ENCODE assay signal across 12 cellular contexts in genomic region chr3:14457999-14458398, GRCh38. TPM values are rescaled to one million over a fixed set of nuclear protein-coding genes. Genes with fewer than 3 reads are reported as not detected.
DNase-seq lines count a peak whose midpoint lies in the region; FAIRE-seq and TF ChIP-seq lines count a peak whose summit lies in the region.
"Had no signal": no experiment of that assay in that cellular context is flagged by ENCODE, and none has a peak within 500 bp of the region (broad histone marks: within the 10 kb centered on the region; RNA-seq: fewer than 3 reads in every experiment).

No MANE protein-coding gene starts in this region.

- H4K8ac ChIP-seq in H9 (replicated peaks; ENCODE audit: insufficient read length, low read depth, low read length) = no peak overlapping the region

- DNase-seq in H9 (peak; percentile 78), RCC 7860 (ENCODE audit: low spot score) (peak; percentile 41), progenitor cell of endocrine pancreas (ENCODE audit: low spot score, unreplicated experiment) (no peak), NCI-H128 (lab: John Stamatoyannopoulos, UW; ENCODE audit: unreplicated experiment) (no peak), DMS79 treated with DMSO at 0.1 percent for 48 hours (lab: John Stamatoyannopoulos, UW) (no peak)
- no peak for DNase-seq in stimulated activated CD4-positive, alpha-beta T cell treated with anti-CD3 and anti-CD28 coated beads, Interleukin-4, amount 100 ng/mL, for 4 hours
- DNase-seq: activated CD4-positive, CD25-positive, alpha-beta regulatory T cell treated with anti-CD3 and anti-CD28 coated beads, Interleukin-2, amount 50 U/mL, for 72 hours; CD8-positive, alpha-beta memory T cell; MM.1S had no signal

- no peak overlapping the region for H2BK5ac ChIP-seq in H9 (ENCODE audit: insufficient read length, low read length)

- H3K36me3 Mint-ChIP-seq in H9 (ENCODE audit: insufficient read depth in 1 of 3, low read depth in 3 of 3) = peaks cover 33 to 68% (median 42%) of the 10 kb centered on the region in 3 experiments; a peak in 6 of 7 replicates
- peaks cover 9% of the 10 kb centered on the region for H3K36me3 Mint-ChIP-seq in progenitor cell of endocrine pancreas (ENCODE audit: insufficient read depth)

- H3K4me2 ChIP-seq in H9 (ENCODE audit: insufficient read depth, insufficient read length, low read length) = no peak overlapping the region

- no peak overlapping the region for H2BK120ac ChIP-seq in H9 (ENCODE audit: low read depth, low read length, poor library complexity, severe bottlenecking)

- no peaks in the 10 kb centered on the region for H3K27me3 ChIP-seq in H9 (ENCODE audit: insufficient read depth, low read length)
- H3K27me3 ChIP-seq in iPS-15b (ENCODE audit: control insufficient read depth, insufficient read depth, low read length) = no peaks in the 10 kb centered on the region

- H3K56ac ChIP-seq in H9 (ENCODE audit: insufficient read length, low read depth, low read length) = no peak overlapping the region

- WGBS in H9 (ENCODE audit: extremely low coverage, insufficient read length, low lambda C conversion rate) = no CpG with 5 or more reads among the region's 9 CpGs

- H3K9me3 Mint-ChIP-seq in H9 (no peaks in the 10 kb centered on the region), progenitor cell of endocrine pancreas (ENCODE audit: low read depth) (no peaks in the 10 kb centered on the region)
- H3K9me3 Mint-ChIP-seq: CD8-positive, alpha-beta memory T cell had no signal

- peaks cover 20% of the 10 kb centered on the region for H3K36me3 ChIP-seq in iPS-15b (ENCODE audit: control insufficient read depth, insufficient read depth, low read length)

- no peak overlapping the region for H2BK20ac ChIP-seq in H9 (ENCODE audit: low read depth, low read length, poor library complexity, severe bottlenecking)

- no peaks in the 10 kb centered on the region for H3K79me1 ChIP-seq in H9 (ENCODE audit: insufficient read depth, low read depth, low read length, poor library complexity, severe bottlenecking)

- H2AFZ ChIP-seq in H9 (ENCODE audit: low read length) = no peak overlapping the region

- no peak overlapping the region for H4K5ac ChIP-seq in H9 (ENCODE audit: insufficient read length, low read depth, low read length)

- H3K27ac ChIP-seq in H9 (ENCODE audit: insufficient read length, low read depth, low read length) = no peak overlapping the region

- H2BK12ac ChIP-seq in H9 (ENCODE audit: insufficient read length, low read depth, low read length) = no peak overlapping the region

- no peaks in the 10 kb centered on the region for H3K79me2 ChIP-seq in H9 (ENCODE audit: insufficient read depth, low read length)

- H3K4ac ChIP-seq in H9 (ENCODE audit: low read depth, low read length) = no peak overlapping the region

- peaks cover 27 to 28% of the 10 kb centered on the region in 2 experiments for H3K4me1 Mint-ChIP-seq in H9
- peaks cover 4% of the 10 kb centered on the region for H3K4me1 Mint-ChIP-seq in progenitor cell of endocrine pancreas (ENCODE audit: low read depth)

- H3K9me3 ChIP-seq in H9 (ENCODE audit: control insufficient read depth, low read depth, low read length) = no peaks in the 10 kb centered on the region
- H3K9me3 ChIP-seq in iPS-15b (ENCODE audit: control insufficient read depth, insufficient read depth, low read length) = no peaks in the 10 kb centered on the region
- H3K9me3 ChIP-seq: HAP-1 had no signal

- peak overlapping the region; percentile 53 to 87 (median 77); a peak in 5 of 7 replicates for H3K27ac Mint-ChIP-seq in H9
- peak overlapping the region; percentile 17 for H3K27ac Mint-ChIP-seq in progenitor cell of endocrine pancreas

- no peak overlapping the region for H2BK15ac ChIP-seq in H9 (ENCODE audit: low read depth, low read length)

- H3K23ac ChIP-seq in H9 (ENCODE audit: insufficient read length, low read depth, low read length) = no peak overlapping the region

- H3K14ac ChIP-seq in H9 (ENCODE audit: insufficient read depth, low read length) = no peak overlapping the region

- H3K9ac ChIP-seq in H9 (ENCODE audit: extremely low read depth, insufficient read length, low read length) = no peak overlapping the region
- peak overlapping the region; percentile 47 for H3K9ac ChIP-seq in iPS-15b (ENCODE audit: low read depth, low read length)

- no peaks in the 10 kb centered on the region for H3K27me3 Mint-ChIP-seq in H9 (ENCODE audit: low read depth)
- no peaks in the 10 kb centered on the region for H3K27me3 Mint-ChIP-seq in progenitor cell of endocrine pancreas
- H3K27me3 Mint-ChIP-seq: CD8-positive, alpha-beta memory T cell had no signal

- H4K20me1 ChIP-seq in H9 (ENCODE audit: control insufficient read depth, insufficient read depth, insufficient read length) = no peaks in the 10 kb centered on the region

- no peak overlapping the region for H3K4me3 Mint-ChIP-seq in H9
- H3K4me3 Mint-ChIP-seq in progenitor cell of endocrine pancreas (ENCODE audit: low read depth) = no peak overlapping the region
- H3K4me3 Mint-ChIP-seq: CD8-positive, alpha-beta memory T cell had no signal

- H3K23me2 ChIP-seq in H9 (ENCODE audit: insufficient read length, low read depth, low read length, poor library complexity, severe bottlenecking) = no peaks in the 10 kb centered on the region

- no peak overlapping the region for H3K4me3 ChIP-seq in iPS-15b (ENCODE audit: low read depth, low read length)
- H3K4me3 ChIP-seq: HAP-1 had no signal

- H3K18ac ChIP-seq in H9 (ENCODE audit: insufficient read length, low read depth, low read length) = no peak overlapping the region

- H3T11ph ChIP-seq in H9 (ENCODE audit: low read length) = no peak overlapping the region

- H2AK5ac ChIP-seq in H9 (ENCODE audit: insufficient read length, low read length) = no peak overlapping the region

- peak; percentile 15 for FAIRE-seq in RCC 7860 (lab: Jason Lieb, UNC)
- FAIRE-seq: keratinocyte had no signal

- TF ChIP-seq CTCF in H9 (conservative IDR thresholded peaks at IDR 0.05) (no peak), progenitor cell of endocrine pancreas (IDR thresholded peaks at IDR 0.05; ENCODE audit: unreplicated experiment) (no peak)

- H4K91ac ChIP-seq in H9 (ENCODE audit: insufficient read length, low read depth, low read length) = no peak overlapping the region

- H3K4me1 ChIP-seq in H9 (ENCODE audit: insufficient read depth, low read length) = peaks cover 3% of the 10 kb centered on the region; the same call in 1 of the 2 replicates
- H3K4me1 ChIP-seq in iPS-15b (ENCODE audit: control insufficient read depth, insufficient read depth, low read length) = peaks cover 8% of the 10 kb centered on the region
- H3K4me1 ChIP-seq: HAP-1 had no signal

RNA-seq across cellular contexts. Expression of gene SLC6A6, which starts 55.6 kb away (rescaled TPM):
- total RNA-seq in H9 (2021) (70.8 and 72.6 TPM in 2 replicates), progenitor cell of endocrine pancreas (23.8 and 28.1 TPM in 2 replicates)

Comparison
In these comparisons a context has a peak if more than half of its experiments do, and no peak if none do; other contexts are left out.
1. DNase-seq: peak in H9 (single experiment) and RCC 7860 (single experiment); none in progenitor cell of endocrine pancreas (single experiment), NCI-H128 (single experiment), DMS79 treated with DMSO at 0.1 percent for 48 hours (single experiment) and stimulated activated CD4-positive, alpha-beta T cell treated with anti-CD3 and anti-CD28 coated beads, Interleukin-4, amount 100 ng/mL, for 4 hours (0 of 2).